Comparison of ENCODE assay signal across 11 cellular contexts in the genomic region with DNA sequence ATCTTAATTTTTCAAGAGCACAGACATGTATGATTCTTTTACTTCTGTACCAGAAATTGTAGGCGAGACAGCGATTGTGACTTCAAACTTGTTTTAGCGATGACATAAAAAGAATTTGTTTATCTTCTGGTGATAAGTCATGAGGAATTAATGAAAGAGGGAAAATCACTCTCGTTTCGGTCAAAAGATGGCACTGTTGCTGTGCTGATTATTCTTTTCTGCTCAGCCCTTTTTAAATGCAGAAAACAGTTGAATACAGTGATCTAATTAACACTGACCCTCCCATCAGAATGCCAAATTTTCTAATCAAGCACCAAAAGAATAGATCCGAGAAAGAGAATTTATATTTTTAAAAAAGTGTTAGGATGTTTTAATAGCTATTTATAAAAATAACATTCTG. TPM values are rescaled to one million over a fixed set of nuclear protein-coding genes. Genes with fewer than 3 reads are reported as not detected.
DNase-seq lines count a peak whose midpoint lies in the region; ATAC-seq, FAIRE-seq and TF ChIP-seq lines count a peak whose summit lies in the region.
"Had no signal": no experiment of that assay in that cellular context is flagged by ENCODE, and none has a peak within 500 bp of the region (broad histone marks: within the 10 kb centered on the region; RNA-seq: fewer than 3 reads in every experiment).

No MANE protein-coding gene starts in this region.

- H3K79me2 ChIP-seq in astrocyte (ENCODE audit: insufficient read depth, low read length) = no peaks in the 10 kb centered on the region

- H3K4me3 Mint-ChIP-seq in astrocyte (ENCODE audit: unreplicated experiment) = no peak overlapping the region

- peak; percentile 54 for TF ChIP-seq CTCF in C4-2B (conservative IDR thresholded peaks at IDR 0.05)
- TF ChIP-seq CTCF in astrocyte (IDR thresholded peaks at IDR 0.05; ENCODE audit: insufficient read depth, low read depth, low read length) = peak; percentile 54
- peak; percentile 35 for TF ChIP-seq CTCF in kidney epithelial cell (IDR thresholded peaks at IDR 0.05; ENCODE audit: insufficient read depth, low read length, poor library complexity, severe bottlenecking)

- H3K27ac ChIP-seq in C4-2B (no peak overlapping the region), astrocyte (ENCODE audit: low read depth, low read length) (no peak overlapping the region)

- H3K4me1 Mint-ChIP-seq in astrocyte (ENCODE audit: low read depth, unreplicated experiment) = no peaks in the 10 kb centered on the region

- no peak for ATAC-seq in GM21447 (IDR thresholded peaks at IDR 0.05; ENCODE audit: unreplicated experiment)
- no peak for ATAC-seq in GM21367 (IDR thresholded peaks at IDR 0.05; ENCODE audit: unreplicated experiment)
- no peak for ATAC-seq in GM18498 (IDR thresholded peaks at IDR 0.05; ENCODE audit: unreplicated experiment)

- no peak overlapping the region for H3K4me2 ChIP-seq in astrocyte (ENCODE audit: low read length)

- H3K27me3 ChIP-seq in astrocyte (ENCODE audit: insufficient read depth, low read length) = no peaks in the 10 kb centered on the region
- no peaks in the 10 kb centered on the region for H3K27me3 ChIP-seq in kidney epithelial cell (ENCODE audit: control insufficient read depth, insufficient read depth, low read length)

- H2AFZ ChIP-seq in astrocyte (ENCODE audit: low read depth, low read length) = no peak overlapping the region

- no peaks in the 10 kb centered on the region for H3K27me3 Mint-ChIP-seq in astrocyte (ENCODE audit: low read depth, unreplicated experiment)

- H3K4me3 ChIP-seq in astrocyte (ENCODE audit: insufficient read depth, low read depth, low read length) = no peak overlapping the region
- H3K4me3 ChIP-seq in kidney epithelial cell (ENCODE audit: low read depth, low read length) = no peak overlapping the region

- H3K9me3 ChIP-seq in astrocyte (ENCODE audit: insufficient read depth, low read depth, low read length) = no peaks in the 10 kb centered on the region

- no peaks in the 10 kb centered on the region for H3K36me3 Mint-ChIP-seq in astrocyte (ENCODE audit: low read depth, unreplicated experiment)

- H3K9ac ChIP-seq in astrocyte (ENCODE audit: low read length) = no peak overlapping the region

- H3K27ac Mint-ChIP-seq in astrocyte (ENCODE audit: unreplicated experiment) = no peak overlapping the region

- no peaks in the 10 kb centered on the region for H3K4me1 ChIP-seq in astrocyte (ENCODE audit: insufficient read depth, low read length)

- no peaks in the 10 kb centered on the region for H4K20me1 ChIP-seq in astrocyte (ENCODE audit: insufficient read depth, low read length)

- DNase-seq in Kasumi-1 (lab: John Stamatoyannopoulos, UW) = peak; percentile 33 to 44
- DNase-seq in astrocyte (ENCODE audit: low read depth) = peak; percentile 40
- no peak for DNase-seq in kidney epithelial cell (ENCODE audit: low read depth)
- no peak for DNase-seq in activated naive CD4-positive, alpha-beta T cell treated with Interleukin-2 at 50 U/mL for 16 hours
- DNase-seq: NCI-H187; stimulated activated naive CD4-positive, alpha-beta T cell had no signal

- peak; percentile 80 for FAIRE-seq in astrocyte (lab: Jason Lieb, UNC)
- FAIRE-seq: GM18507 had no signal

- peaks cover 2% of the 10 kb centered on the region for H3K9me3 Mint-ChIP-seq in astrocyte (ENCODE audit: unreplicated experiment)

- H3K36me3 ChIP-seq in astrocyte (ENCODE audit: insufficient read depth, low read length) = no peaks in the 10 kb centered on the region
- no peaks in the 10 kb centered on the region for H3K36me3 ChIP-seq in kidney epithelial cell (ENCODE audit: control insufficient read depth, insufficient read depth, low read length)

RNA-seq across cellular contexts. Expression of gene NSUN3, which starts 52.6 kb away (rescaled TPM):
- total RNA-seq in astrocyte = 9.4 and 10.3 TPM in 2 replicates
- total RNA-seq in kidney epithelial cell = 6.8 and 11.0 TPM in 2 replicates

RNA-seq across cellular contexts. Expression of gene DHFR2, which starts 52.8 kb away (rescaled TPM):
- total RNA-seq in astrocyte (2.9 and 3.4 TPM in 2 replicates), kidney epithelial cell (2.1 and 2.6 TPM in 2 replicates)

Comparison
In these comparisons a context has a peak if more than half of its experiments do, and no peak if none do; other contexts are left out.
1. DNase-seq: peak in Kasumi-1 (2 of 2) and astrocyte (single experiment); none in kidney epithelial cell (single experiment) and activated naive CD4-positive, alpha-beta T cell treated with Interleukin-2 at 50 U/mL for 16 hours (single experiment).
2. Peak in every context shown above with its lines, with median percentiles within 50 percentile points of each other: CTCF ChIP-seq.